In the genomic region with DNA sequence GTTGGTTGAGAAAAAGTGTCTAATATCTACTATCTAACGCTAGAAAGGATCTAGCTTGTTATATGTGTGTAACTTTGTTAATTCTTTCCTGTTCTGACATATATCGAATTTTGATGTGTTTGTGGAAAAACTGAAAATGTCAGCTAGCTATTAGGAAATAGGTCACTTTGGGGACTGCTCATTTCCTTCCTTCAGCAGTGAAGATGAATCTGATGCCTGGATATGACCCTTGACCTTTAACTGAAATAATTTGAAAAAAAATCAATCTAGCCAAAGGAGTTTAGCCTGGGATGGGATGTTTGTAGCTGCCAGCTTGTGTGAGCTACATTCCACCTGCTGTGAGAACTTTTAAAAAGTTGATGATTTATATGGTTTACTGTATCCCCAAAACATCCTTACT, we compare ENCODE assay signal across 34 cellular contexts.
A peak's percentile ranks its signal among the peaks of the same experiment; 100 is the strongest.
DNase-seq lines count a peak whose midpoint lies in the region; ATAC-seq, FAIRE-seq and TF ChIP-seq lines count a peak whose summit lies in the region.
"Had no signal": no experiment of that assay in that cellular context is flagged by ENCODE, and none has a peak within 500 bp of the region (broad histone marks: within the 10 kb centered on the region; RNA-seq: fewer than 3 reads in every experiment).

No MANE protein-coding gene starts in this region.

- no peaks in the 10 kb centered on the region for H3K27me3 Mint-ChIP-seq in activated CD4-positive, alpha-beta T cell treated with anti-CD3 and anti-CD28 coated beads, Interleukin-2, amount 10 ng/mL, durations not matched to agents 24 days and 14 days
- H3K27me3 Mint-ChIP-seq in activated CD4-positive, alpha-beta T cell treated with anti-CD3 and anti-CD28 coated beads, Interleukin-2, amount 10 ng/mL, durations not matched to agents 7 days and 5 days: no peaks in the 10 kb centered on the region
- H3K27me3 Mint-ChIP-seq: B cell; CD4-positive, alpha-beta memory T cell; CD4-positive, alpha-beta T cell; CD4-positive, CD25-positive, alpha-beta regulatory T cell; CD8-positive, alpha-beta memory T cell had no signal

- H3K79me2 ChIP-seq in HepG2 (ENCODE audit: insufficient read depth, low read length): no peaks in the 10 kb centered on the region

- no peaks in the 10 kb centered on the region for H3K27me3 ChIP-seq in liver (ENCODE audit: control insufficient read depth in 4 of 4, insufficient read depth in 4 of 4, low read length in 3 of 4)
- no peaks in the 10 kb centered on the region for H3K27me3 ChIP-seq in HepG2 (ENCODE audit: control insufficient read depth in 1 of 2, insufficient read depth in 2 of 2, low read length in 2 of 2)
- H3K27me3 ChIP-seq: BE2C; BLaER1; BLaER1 treated with 17β-estradiol and CSF1 and Interleukin-3, amounts not matched to agents 10 nM and 100 nM had no signal

- no peak overlapping the region for H3K9ac ChIP-seq in liver (ENCODE audit: low read depth in 1 of 2, low read length in 2 of 2)
- no peak overlapping the region for H3K9ac ChIP-seq in HepG2 (ENCODE audit: insufficient read depth, low read depth, low read length)
- H3K9ac ChIP-seq: BLaER1; BLaER1 treated with 17β-estradiol and CSF1 and Interleukin-3, amounts not matched to agents 10 nM and 100 nM had no signal

- DNase-seq in activated CD4-positive, alpha-beta T cell treated with anti-CD3 and anti-CD28 coated beads, Interleukin-2, amount 10 ng/mL, durations not matched to agents 24 days and 14 days: peak; percentile 23
- no peak for DNase-seq in activated CD4-positive, alpha-beta T cell treated with anti-CD3 and anti-CD28 coated beads, Interleukin-2, amount 10 ng/mL, durations not matched to agents 7 days and 5 days
- DNase-seq in HepG2 (ENCODE audit: low spot score) (no peak), D721Med (ENCODE audit: insufficient read length, low spot score) (no peak)
- DNase-seq: 8988T; ACHN; AML-193; BE2C; C1 segment of cervical spinal cord; Caco-2; Calu3; CD4-positive, alpha-beta memory T cell; CD4-positive, alpha-beta T cell; CD4-positive, CD25-positive, alpha-beta regulatory T cell; CD8-positive, alpha-beta memory T cell; CD8-positive, alpha-beta T cell; COR-L47; DMS 273 treated with DMSO at 0.1 percent for 48 hours; DMS153; DMS53; DMS79; DMS79 treated with DMSO at 0.1 percent for 48 hours; DND-41; EL had no signal

- H3K27ac Mint-ChIP-seq in activated CD4-positive, alpha-beta T cell treated with anti-CD3 and anti-CD28 coated beads, Interleukin-2, amount 10 ng/mL, durations not matched to agents 24 days and 14 days: no peak overlapping the region
- no peak overlapping the region for H3K27ac Mint-ChIP-seq in activated CD4-positive, alpha-beta T cell treated with anti-CD3 and anti-CD28 coated beads, Interleukin-2, amount 10 ng/mL, durations not matched to agents 7 days and 5 days
- H3K27ac Mint-ChIP-seq: B cell; CD14-positive monocyte; CD4-positive, alpha-beta T cell; CD4-positive, CD25-positive, alpha-beta regulatory T cell; CD8-positive, alpha-beta T cell had no signal

- intact Hi-C loops in activated CD4-positive, alpha-beta T cell treated with anti-CD3 and anti-CD28 coated beads, Interleukin-2, amount 10 ng/mL, durations not matched to agents 24 days and 14 days (cut with micrococcal nuclease): no loop called here
- intact Hi-C loops in HepG2 (cut with micrococcal nuclease; ENCODE audit: unreplicated experiment): no loop called here

- 89% methylated on average over 2 of the region's 2 CpGs for WGBS in liver
- WGBS in HepG2 (ENCODE audit: low lambda C conversion rate): 94% methylated on average over 2 of the region's 2 CpGs

- peaks cover 46% of the 10 kb centered on the region for H3K36me3 Mint-ChIP-seq in activated CD4-positive, alpha-beta T cell treated with anti-CD3 and anti-CD28 coated beads, Interleukin-2, amount 10 ng/mL, durations not matched to agents 24 days and 14 days (ENCODE audit: low read depth)
- H3K36me3 Mint-ChIP-seq in activated CD4-positive, alpha-beta T cell treated with anti-CD3 and anti-CD28 coated beads, Interleukin-2, amount 10 ng/mL, durations not matched to agents 7 days and 5 days (ENCODE audit: low read depth): peaks cover 44% of the 10 kb centered on the region
- H3K36me3 Mint-ChIP-seq: CD14-positive monocyte had no signal

- no peak overlapping the region for H2AFZ ChIP-seq in HepG2 (ENCODE audit: low read length)

- H3K4me3 Mint-ChIP-seq in activated CD4-positive, alpha-beta T cell treated with anti-CD3 and anti-CD28 coated beads, Interleukin-2, amount 10 ng/mL, durations not matched to agents 24 days and 14 days: no peak overlapping the region
- no peak overlapping the region for H3K4me3 Mint-ChIP-seq in activated CD4-positive, alpha-beta T cell treated with anti-CD3 and anti-CD28 coated beads, Interleukin-2, amount 10 ng/mL, durations not matched to agents 7 days and 5 days
- H3K4me3 Mint-ChIP-seq: B cell; CD14-positive monocyte; CD4-positive, alpha-beta memory T cell; CD4-positive, alpha-beta T cell; CD4-positive, CD25-positive, alpha-beta regulatory T cell; CD8-positive, alpha-beta memory T cell; CD8-positive, alpha-beta T cell had no signal

- FAIRE-seq in HepG2 (lab: Jason Lieb, UNC) (no peak), D721Med (lab: Jason Lieb, UNC) (peak; percentile 44)
- FAIRE-seq: A204.1, A549 had no signal

- POLR2A ChIA-PET in activated CD4-positive, alpha-beta T cell treated with anti-CD3 and anti-CD28 coated beads, Interleukin-2, amount 10 ng/mL, durations not matched to agents 7 days and 5 days (lab: Charles Lee): no interaction called here
- POLR2A ChIA-PET in HepG2 (lab: Yijun Ruan, JAX): no interaction called here

- in situ Hi-C loops in HepG2 (cut with HindIII; ENCODE audit: extremely low pct_ligation_motif_present, low pct_unique_long_range_greater_than_20kb): no loop called here

- no peak overlapping the region for H3K4me2 ChIP-seq in HepG2 (ENCODE audit: low read depth, low read length)
- H3K4me2 ChIP-seq: A549; BLaER1; BLaER1 treated with 17β-estradiol and CSF1 and Interleukin-3, amounts not matched to agents 10 nM and 100 nM had no signal

- no peaks in the 10 kb centered on the region for H4K20me1 ChIP-seq in HepG2 (ENCODE audit: insufficient read depth, low read length)
- H4K20me1 ChIP-seq: BLaER1; BLaER1 treated with 17β-estradiol and CSF1 and Interleukin-3, amounts not matched to agents 10 nM and 100 nM had no signal

- no peaks in the 10 kb centered on the region for H3K9me3 ChIP-seq in liver (ENCODE audit: control insufficient read depth in 4 of 4, low read length in 3 of 4)
- no peaks in the 10 kb centered on the region for H3K9me3 ChIP-seq in HepG2 (ENCODE audit: low read length)
- H3K9me3 ChIP-seq: A549, BE2C, Caco-2 had no signal

- H3K4me1 ChIP-seq in liver (ENCODE audit: control insufficient read depth in 4 of 4, insufficient read depth in 4 of 4, low read length in 3 of 4) (peaks cover 0 to 6% (median 0%) of the 10 kb centered on the region in 4 donors), HepG2 (ENCODE audit: insufficient read depth, low read length) (peaks cover 7% of the 10 kb centered on the region; the same call in 1 of the 2 replicates)
- H3K4me1 ChIP-seq: A549, BE2C, Caco-2 had no signal

- CTCF ChIA-PET in activated CD4-positive, alpha-beta T cell treated with anti-CD3 and anti-CD28 coated beads, Interleukin-2, amount 10 ng/mL, durations not matched to agents 7 days and 5 days (lab: Charles Lee): interaction anchor here (1.3 kb wide), 1 partner anchor 27 kb away, joined by 3 read pairs; no protein-coding TSS in a partner anchor
- CTCF ChIA-PET in HepG2 (lab: Yijun Ruan, JAX; ENCODE audit: low intra/inter-chr PET ratio, low total read pairs): no interaction called here

- no peak for ATAC-seq in HepG2
- no peak for ATAC-seq in HG03108 (IDR thresholded peaks at IDR 0.05; ENCODE audit: unreplicated experiment)
- ATAC-seq: A549; CD8-positive, alpha-beta T cell had no signal

- H3K4me3 ChIP-seq in liver (ENCODE audit: low read depth in 1 of 3, low read length in 3 of 3) (no peak overlapping the region), HepG2 (replicated peaks in 1 of 3; ENCODE audit: insufficient read depth in 1 of 3, low read depth in 2 of 3, low read length in 3 of 3) (no peak overlapping the region)
- H3K4me3 ChIP-seq: A549; BLaER1; BLaER1 treated with 17β-estradiol and CSF1 and Interleukin-3, amounts not matched to agents 10 nM and 100 nM had no signal

- H3K36me3 ChIP-seq in liver (ENCODE audit: control insufficient read depth in 4 of 4, insufficient read depth in 3 of 4, low read depth in 1 of 4, low read length in 3 of 4) (peaks cover 1 to 24% (median 7%) of the 10 kb centered on the region in 4 donors), HepG2 (replicated peaks in 1 of 2; ENCODE audit: control insufficient read depth in 1 of 2, insufficient read depth in 2 of 2, low read length in 2 of 2) (peaks cover 2 to 3% of the 10 kb centered on the region in 2 experiments; a peak in 2 of 5 replicates)
- H3K36me3 ChIP-seq: BE2C had no signal

- no peak for TF ChIP-seq CTCF in liver (IDR thresholded peaks at IDR 0.05; ENCODE audit: low read depth, low read length, missing input control)
- TF ChIP-seq CTCF in HepG2 (CRISPR knock-in tag; IDR thresholded peaks at IDR 0.05): no peak
- TF ChIP-seq CTCF in D721Med (IDR thresholded peaks at IDR 0.05; ENCODE audit: insufficient read depth, missing control alignments): no peak

- TF ChIP-seq EP300 in HepG2 (IDR thresholded peaks at IDR 0.05; ENCODE audit: low read depth in 2 of 2, low read length in 2 of 2) (no peak), HepG2 (CRISPR knock-in tag; IDR thresholded peaks at IDR 0.05; ENCODE audit: borderline replicate concordance) (no peak)

- BruUV-seq in HepG2 (replicated peaks; lab: Mats Ljungman, UMichigan): no TSS peak

- H3K9me3 Mint-ChIP-seq in activated CD4-positive, alpha-beta T cell treated with anti-CD3 and anti-CD28 coated beads, Interleukin-2, amount 10 ng/mL, durations not matched to agents 24 days and 14 days: no peaks in the 10 kb centered on the region
- H3K9me3 Mint-ChIP-seq in activated CD4-positive, alpha-beta T cell treated with anti-CD3 and anti-CD28 coated beads, Interleukin-2, amount 10 ng/mL, durations not matched to agents 7 days and 5 days: peaks cover 3% of the 10 kb centered on the region
- H3K9me3 Mint-ChIP-seq: CD4-positive, alpha-beta memory T cell; CD4-positive, alpha-beta T cell; CD8-positive, alpha-beta memory T cell; CD8-positive, alpha-beta T cell had no signal

- TF ChIP-seq RAD21 in liver (IDR thresholded peaks at IDR 0.05): no peak
- TF ChIP-seq RAD21 in HepG2 (CRISPR knock-in tag; IDR thresholded peaks at IDR 0.05): no peak

- TF ChIP-seq POLR2A in HepG2 (IDR thresholded peaks at IDR 0.05; ENCODE audit: insufficient read depth in 1 of 2, low read depth in 2 of 2, low read length in 2 of 2): no peak

- peaks cover 8% of the 10 kb centered on the region for H3K4me1 Mint-ChIP-seq in activated CD4-positive, alpha-beta T cell treated with anti-CD3 and anti-CD28 coated beads, Interleukin-2, amount 10 ng/mL, durations not matched to agents 24 days and 14 days
- H3K4me1 Mint-ChIP-seq in activated CD4-positive, alpha-beta T cell treated with anti-CD3 and anti-CD28 coated beads, Interleukin-2, amount 10 ng/mL, durations not matched to agents 7 days and 5 days: peaks cover 6% of the 10 kb centered on the region

- H3K27ac ChIP-seq in liver (ENCODE audit: low read depth in 1 of 2, low read length in 2 of 2) (no peak overlapping the region), HepG2 (ENCODE audit: extremely low read length, insufficient read depth, low read length) (no peak overlapping the region)
- H3K27ac ChIP-seq: 22Rv1; A549; BLaER1; BLaER1 treated with 17β-estradiol and CSF1 and Interleukin-3, amounts not matched to agents 10 nM and 100 nM; C4-2B had no signal
